Comparison of ENCODE assay signal across 8 cellular contexts in the genomic region with DNA sequence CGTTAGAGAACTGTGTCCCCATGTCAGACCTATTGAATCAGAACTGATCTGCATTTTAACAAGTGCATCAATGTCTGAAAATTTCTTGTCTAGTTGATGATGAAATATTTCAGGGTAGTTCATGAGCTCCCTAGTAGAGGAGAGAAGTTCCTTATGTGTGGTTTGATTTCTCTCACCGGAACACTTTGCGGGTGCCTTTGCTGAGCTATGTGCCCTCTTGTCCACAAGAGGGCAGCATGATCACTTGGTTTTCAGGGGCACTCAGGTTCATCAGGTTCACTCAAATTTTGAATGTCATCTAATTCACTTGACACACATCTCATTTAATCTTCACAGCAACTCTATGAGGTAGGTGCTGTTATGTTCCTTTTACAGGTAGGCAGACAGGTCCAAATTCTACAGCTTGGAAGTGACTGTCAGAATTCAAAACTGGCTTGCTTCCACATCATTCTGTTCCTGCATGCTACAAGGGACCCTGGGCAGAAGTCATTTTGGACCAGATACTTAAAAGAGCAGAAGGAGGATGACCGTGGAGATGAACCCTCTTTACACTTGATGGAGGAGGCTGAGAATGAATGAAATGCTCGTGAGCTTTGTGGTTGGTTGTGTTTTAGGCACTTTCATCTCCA. TPM values are rescaled to one million over a fixed set of nuclear protein-coding genes. Genes with fewer than 3 reads are reported as not detected.
A peak's percentile ranks its signal among the peaks of the same experiment; 100 is the strongest.
DNase-seq lines count a peak whose midpoint lies in the region; ATAC-seq and TF ChIP-seq lines count a peak whose summit lies in the region.

No MANE protein-coding gene starts in this region.

- H3K4me1 Mint-ChIP-seq in activated T-cell treated with anti-CD3 and anti-CD28 coated beads, Interleukin-2, amount 50 U/mL, for 24 hours (ENCODE audit: low read depth) = peaks cover 5% of the 10 kb centered on the region
- H3K4me1 Mint-ChIP-seq in neural progenitor cell = no peaks in the 10 kb centered on the region

- H3K36me3 Mint-ChIP-seq in activated T-cell treated with anti-CD3 and anti-CD28 coated beads, Interleukin-2, amount 50 U/mL, for 24 hours (ENCODE audit: low read depth) = peaks cover 47% of the 10 kb centered on the region
- peaks cover 8% of the 10 kb centered on the region for H3K36me3 Mint-ChIP-seq in neural progenitor cell

- intact Hi-C loops in upper lobe of right lung (cut with DNase I) = no loop called here

- H3K9me3 ChIP-seq in OCI-LY1 (ENCODE audit: low read length) = peaks cover 2% of the 10 kb centered on the region; the same call in 1 of the 2 replicates
- H3K9me3 ChIP-seq in neural progenitor cell (ENCODE audit: low read depth) = no peaks in the 10 kb centered on the region
- H3K9me3 ChIP-seq in upper lobe of right lung = no peaks in the 10 kb centered on the region

- TF ChIP-seq CTCF in OCI-LY1 (IDR thresholded peaks at IDR 0.05; ENCODE audit: low read length) (peak; percentile 88), fibroblast of pulmonary artery (IDR thresholded peaks at IDR 0.05; ENCODE audit: low read length, missing control alignments) (peak; percentile 97), neural progenitor cell (IDR thresholded peaks at IDR 0.05) (peak; percentile 97), upper lobe of right lung (IDR thresholded peaks at IDR 0.05) (peak; percentile 95)

- no peaks in the 10 kb centered on the region for H3K27me3 Mint-ChIP-seq in activated T-cell treated with anti-CD3 and anti-CD28 coated beads, Interleukin-2, amount 50 U/mL, for 24 hours
- H3K27me3 Mint-ChIP-seq in neural progenitor cell (ENCODE audit: insufficient read depth, low read depth) = peaks cover 2% of the 10 kb centered on the region

- no peak overlapping the region for H3K27ac ChIP-seq in OCI-LY1 (ENCODE audit: low read depth, low read length, poor library complexity, severe bottlenecking)
- no peak overlapping the region for H3K27ac ChIP-seq in neural progenitor cell
- no peak overlapping the region for H3K27ac ChIP-seq in upper lobe of right lung

- no peak overlapping the region for H3K4me3 Mint-ChIP-seq in activated T-cell treated with anti-CD3 and anti-CD28 coated beads, Interleukin-2, amount 50 U/mL, for 24 hours
- no peak overlapping the region for H3K4me3 Mint-ChIP-seq in neural progenitor cell

- no peaks in the 10 kb centered on the region for H3F3A ChIP-seq in OCI-LY1 (ENCODE audit: insufficient read depth, low read length)
- no peaks in the 10 kb centered on the region for H3F3A ChIP-seq in neural progenitor cell (ENCODE audit: low read depth)

- no peaks in the 10 kb centered on the region for H3K9me2 ChIP-seq in OCI-LY1 (ENCODE audit: low read depth, low read length)

- no peak overlapping the region for H3K4me3 ChIP-seq in OCI-LY1 (ENCODE audit: low read depth, low read length, poor library complexity, severe bottlenecking)
- H3K4me3 ChIP-seq in fibroblast of pulmonary artery (replicated peaks; ENCODE audit: low read depth, low read length) = no peak overlapping the region
- no peak overlapping the region for H3K4me3 ChIP-seq in neural progenitor cell
- no peak overlapping the region for H3K4me3 ChIP-seq in upper lobe of right lung

- H3K4me1 ChIP-seq in OCI-LY1 (ENCODE audit: insufficient read depth, low read length, severe bottlenecking) = no peaks in the 10 kb centered on the region
- H3K4me1 ChIP-seq in neural progenitor cell = no peaks in the 10 kb centered on the region
- peaks cover 7% of the 10 kb centered on the region for H3K4me1 ChIP-seq in upper lobe of right lung

- H3K4me2 ChIP-seq in OCI-LY1 (ENCODE audit: low read length) (no peak overlapping the region), neural progenitor cell (no peak overlapping the region)

- H3K9ac ChIP-seq in OCI-LY1 (ENCODE audit: low read length) (no peak overlapping the region), neural progenitor cell (no peak overlapping the region)

- no peaks in the 10 kb centered on the region for H4K20me1 ChIP-seq in OCI-LY1 (ENCODE audit: insufficient read depth, low read length)
- no peaks in the 10 kb centered on the region for H4K20me1 ChIP-seq in neural progenitor cell (ENCODE audit: low read depth)

- H3K27me3 ChIP-seq in OCI-LY1 (ENCODE audit: insufficient read depth, low read length) (no peaks in the 10 kb centered on the region), neural progenitor cell (no peaks in the 10 kb centered on the region), upper lobe of right lung (no peaks in the 10 kb centered on the region)

- peak; percentile 79 for DNase-seq in COLO829 (ENCODE audit: low spot score)
- peak; percentile 55 for DNase-seq in HPDE6-E6E7 (ENCODE audit: extremely low spot score)
- DNase-seq in activated T-cell treated with anti-CD3 and anti-CD28 coated beads, Interleukin-2, amount 50 U/mL, for 24 hours = peak; percentile 60
- peak; percentile 78 for DNase-seq in fibroblast of pulmonary artery (ENCODE audit: low read depth)
- peak; percentile 66 for DNase-seq in neural progenitor cell (ENCODE audit: low spot score)
- no peak for DNase-seq in upper lobe of right lung

- no peaks in the 10 kb centered on the region for H3K9me3 Mint-ChIP-seq in activated T-cell treated with anti-CD3 and anti-CD28 coated beads, Interleukin-2, amount 50 U/mL, for 24 hours
- no peaks in the 10 kb centered on the region for H3K9me3 Mint-ChIP-seq in neural progenitor cell

- H3K79me2 ChIP-seq in OCI-LY1 (ENCODE audit: insufficient read depth, low read length) = no peaks in the 10 kb centered on the region
- no peaks in the 10 kb centered on the region for H3K79me2 ChIP-seq in neural progenitor cell (ENCODE audit: low read depth)

- ATAC-seq in upper lobe of right lung = peak; percentile 88
- ATAC-seq in HG03175 (IDR thresholded peaks at IDR 0.05; ENCODE audit: unreplicated experiment) = no peak

- H3K36me3 ChIP-seq in OCI-LY1 (ENCODE audit: insufficient read depth, low read length) = peaks cover 24% of the 10 kb centered on the region
- no peaks in the 10 kb centered on the region for H3K36me3 ChIP-seq in neural progenitor cell
- H3K36me3 ChIP-seq in upper lobe of right lung = peaks cover 40% of the 10 kb centered on the region

- H2AFZ ChIP-seq in OCI-LY1 (ENCODE audit: low read length) (no peak overlapping the region), neural progenitor cell (replicated peaks) (no peak overlapping the region)

- no peak overlapping the region for H3K27ac Mint-ChIP-seq in activated T-cell treated with anti-CD3 and anti-CD28 coated beads, Interleukin-2, amount 50 U/mL, for 24 hours
- no peak overlapping the region for H3K27ac Mint-ChIP-seq in neural progenitor cell

RNA-seq across cellular contexts. Expression of gene P4HA3, which starts 55.6 kb away (rescaled TPM):
- total RNA-seq in neural progenitor cell (ENCODE audit: low replicate concordance) (not detected in 2 replicates), upper lobe of right lung (0.96 TPM)
